In genomic region chr10:129612481-129613109, GRCh38 we compare ENCODE assay signal across 32 cellular contexts.
"Had no signal": no experiment of that assay in that cellular context is flagged by ENCODE, and none has a peak within 500 bp of the region (broad histone marks: within the 10 kb centered on the region; RNA-seq: fewer than 3 reads in every experiment).

No MANE protein-coding gene starts in this region.

- H3K27me3 Mint-ChIP-seq: activated CD8-positive, alpha-beta T cell treated with anti-CD3 and anti-CD28 coated beads for 36 hours; activated naive CD4-positive, alpha-beta T cell treated with anti-CD3 and anti-CD28 coated beads, Interleukin-2, amount 50 U/mL, for 24 hours; activated naive CD8-positive, alpha-beta T cell treated with anti-CD3 and anti-CD28 coated beads, Interleukin-2, amount 10 ng/mL, durations not matched to agents 7 days and 5 days; activated T-cell treated with anti-CD3 and anti-CD28 coated beads, Interleukin-2, amount 50 U/mL, for 24 hours had no signal

- H3K4me1 ChIP-seq: ascending aorta, breast epithelium had no signal

- H3K27me3 ChIP-seq: ascending aorta, breast epithelium, MG63 had no signal

- H3K27ac ChIP-seq: ascending aorta, breast epithelium, VCaP had no signal

- H3K9me3 ChIP-seq: ascending aorta, breast epithelium, MG63 had no signal

- H3K9me3 Mint-ChIP-seq: activated T-helper 2 cell treated with anti-CD3 and anti-CD28 coated beads, Interferon-gamma antibody, Interleukin-2, Interleukin-4, amounts not matched to agents 10 μg/mL and 5 μg/mL and 100 μg/mL, durations not matched to agents 14 hours and 24 hours and 36 hours had no signal

- H3K4me3 ChIP-seq: ascending aorta, breast epithelium, MG63 had no signal

- ATAC-seq: activated CD8-positive, alpha-beta T cell treated with anti-CD3 and anti-CD28 coated beads for 36 hours had no signal

- H3K4me1 Mint-ChIP-seq: activated naive CD8-positive, alpha-beta T cell treated with anti-CD3 and anti-CD28 coated beads, Interleukin-2, amount 10 ng/mL, durations not matched to agents 7 days and 5 days had no signal

- H3K36me3 ChIP-seq: ascending aorta, breast epithelium, MG63 had no signal

- H3K4me3 Mint-ChIP-seq: activated CD8-positive, alpha-beta T cell treated with anti-CD3 and anti-CD28 coated beads for 36 hours; activated naive CD4-positive, alpha-beta T cell treated with anti-CD3 and anti-CD28 coated beads, Interleukin-2, amount 50 U/mL, for 24 hours; activated naive CD8-positive, alpha-beta T cell treated with anti-CD3 and anti-CD28 coated beads, Interleukin-2, amount 10 ng/mL, durations not matched to agents 7 days and 5 days; activated T-cell treated with anti-CD3 and anti-CD28 coated beads, Interleukin-2, amount 50 U/mL, for 24 hours had no signal

- DNase-seq: activated CD4-positive, alpha-beta T cell treated with anti-CD3 and anti-CD28 coated beads for 1 hour; activated CD4-positive, alpha-beta T cell treated with anti-CD3 and anti-CD28 coated beads for 48 hours; activated CD4-positive, alpha-beta T cell treated with anti-CD3 and anti-CD28 coated beads, Interleukin-2, amount 50 U/mL, for 4 hours; activated CD4-positive, CD25-positive, alpha-beta regulatory T cell; activated CD8-positive, alpha-beta T cell treated with anti-CD3 and anti-CD28 coated beads for 36 hours; activated gamma-delta T cell; activated naive CD4-positive, alpha-beta T cell treated with Interleukin-2 at 50 U/mL for 16 hours; activated naive CD8-positive, alpha-beta T cell treated with anti-CD3 and anti-CD28 coated beads, Interleukin-2, amount 10 ng/mL, durations not matched to agents 7 days and 5 days; activated T-cell treated with anti-CD3 and anti-CD28 coated beads, Interleukin-2, amount 50 U/mL, for 24 hours; amygdala; caudate nucleus; Kasumi-1; KBM-7; MG63; NCI-H1048; NCI-H1105 treated with DMSO at 0.1 percent for 48 hours; NCI-H1436; NCI-H1694; NCI-H2029; NCI-H345; NCI-H524 treated with DMSO at 0.1 percent for 48 hours; NK-92 treated with Interleukin-12 subunit alpha and Interleukin-12 subunit beta, amount 100 ng/mL, for 24 hours; Right ventricle myocardium superior; SW 1271; T-helper 1 cell; T-helper 2 cell; T-helper 9 cell had no signal

- H3K27ac Mint-ChIP-seq: activated CD8-positive, alpha-beta T cell treated with anti-CD3 and anti-CD28 coated beads for 36 hours; activated naive CD4-positive, alpha-beta T cell treated with anti-CD3 and anti-CD28 coated beads, Interleukin-2, amount 50 U/mL, for 24 hours; activated naive CD8-positive, alpha-beta T cell treated with anti-CD3 and anti-CD28 coated beads, Interleukin-2, amount 10 ng/mL, durations not matched to agents 7 days and 5 days; activated T-cell treated with anti-CD3 and anti-CD28 coated beads, Interleukin-2, amount 50 U/mL, for 24 hours; activated T-helper 2 cell treated with anti-CD3 and anti-CD28 coated beads, Interferon-gamma antibody, Interleukin-2, Interleukin-4, amounts not matched to agents 10 μg/mL and 5 μg/mL and 100 μg/mL, durations not matched to agents 14 hours and 24 hours and 36 hours had no signal
